In genomic region chr3:197675568-197675860, GRCh38 we compare ENCODE assay signal across 22 cellular contexts.
"Had no signal": no experiment of that assay in that cellular context is flagged by ENCODE, and none has a peak within 500 bp of the region (broad histone marks: within the 10 kb centered on the region; RNA-seq: fewer than 3 reads in every experiment).

No MANE protein-coding gene starts in this region.

- H3K27me3 ChIP-seq: esophagus muscularis mucosa, gastrocnemius medialis, sigmoid colon, thyroid gland had no signal

- H3K4me1 ChIP-seq: gastrocnemius medialis, sigmoid colon had no signal

- DNase-seq: activated CD4-positive, alpha-beta T cell treated with anti-CD3 and anti-CD28 coated beads, Interleukin-2, amount 10 ng/mL, durations not matched to agents 7 days and 5 days; activated CD4-positive, CD25-positive, alpha-beta regulatory T cell treated with anti-CD3 and anti-CD28 coated beads, Interleukin-2, amount 50 U/mL, for 72 hours; activated CD8-positive, alpha-beta memory T cell treated with anti-CD3 and anti-CD28 coated beads, Interleukin-2, amount 10 ng/mL, durations not matched to agents 7 days and 5 days; activated CD8-positive, alpha-beta T cell treated with anti-CD3 and anti-CD28 coated beads for 36 hours; activated effector memory CD4-positive, alpha-beta T cell treated with Interleukin-2 at 50 U/mL for 16 hours; effector memory CD4-positive, alpha-beta T cell; gastrocnemius medialis; hypothalamus; mesenchymal stem cell; occipital lobe; sigmoid colon; stimulated activated CD4-positive, alpha-beta T cell treated with anti-CD3 and anti-CD28 coated beads, Interleukin-15, amount 100 ng/mL, for 24 hours; stimulated activated naive CD4-positive, alpha-beta T cell treated with Interleukin-2 at 50 U/mL for 16 hours; thyroid gland had no signal

- ATAC-seq: activated CD8-positive, alpha-beta memory T cell treated with anti-CD3 and anti-CD28 coated beads, Interleukin-2, amount 10 ng/mL, durations not matched to agents 7 days and 5 days; activated CD8-positive, alpha-beta T cell treated with anti-CD3 and anti-CD28 coated beads for 36 hours; gastrocnemius medialis; SK-N-SH treated with all-trans-retinoic acid at 6 μM for 48 hours had no signal

- H3K4me3 ChIP-seq: esophagus muscularis mucosa, gastrocnemius medialis, sigmoid colon, smooth muscle cell, thyroid gland had no signal

- H3K4me2 ChIP-seq: smooth muscle cell had no signal

- H3K4me3 Mint-ChIP-seq: activated CD4-positive, alpha-beta T cell treated with anti-CD3 and anti-CD28 coated beads, Interleukin-2, amount 10 ng/mL, durations not matched to agents 7 days and 5 days; activated CD8-positive, alpha-beta memory T cell treated with anti-CD3 and anti-CD28 coated beads, Interleukin-2, amount 10 ng/mL, durations not matched to agents 7 days and 5 days; activated CD8-positive, alpha-beta T cell treated with anti-CD3 and anti-CD28 coated beads for 36 hours; activated naive CD4-positive, alpha-beta T cell treated with anti-CD3 and anti-CD28 coated beads, Interleukin-2, amount 50 U/mL, for 24 hours; brain; neural crest cell; T-helper 2 cell treated with Interferon-gamma antibody and Interleukin-4, amounts not matched to agents 5 μg/mL and 100 μg/mL, for 36 hours had no signal

- H3K4me1 Mint-ChIP-seq: activated CD4-positive, alpha-beta T cell treated with anti-CD3 and anti-CD28 coated beads, Interleukin-2, amount 10 ng/mL, durations not matched to agents 7 days and 5 days; activated CD8-positive, alpha-beta memory T cell treated with anti-CD3 and anti-CD28 coated beads, Interleukin-2, amount 10 ng/mL, durations not matched to agents 7 days and 5 days; activated naive CD4-positive, alpha-beta T cell treated with anti-CD3 and anti-CD28 coated beads, Interleukin-2, amount 50 U/mL, for 24 hours; brain; neural crest cell had no signal

- H3K27ac Mint-ChIP-seq: activated CD4-positive, alpha-beta T cell treated with anti-CD3 and anti-CD28 coated beads, Interleukin-2, amount 10 ng/mL, durations not matched to agents 7 days and 5 days; activated CD8-positive, alpha-beta memory T cell treated with anti-CD3 and anti-CD28 coated beads, Interleukin-2, amount 10 ng/mL, durations not matched to agents 7 days and 5 days; activated CD8-positive, alpha-beta T cell treated with anti-CD3 and anti-CD28 coated beads for 36 hours; activated naive CD4-positive, alpha-beta T cell treated with anti-CD3 and anti-CD28 coated beads, Interleukin-2, amount 50 U/mL, for 24 hours; T-helper 2 cell treated with Interferon-gamma antibody and Interleukin-4, amounts not matched to agents 5 μg/mL and 100 μg/mL, for 36 hours had no signal

- H3K27me3 Mint-ChIP-seq: activated CD4-positive, alpha-beta T cell treated with anti-CD3 and anti-CD28 coated beads, Interleukin-2, amount 10 ng/mL, durations not matched to agents 7 days and 5 days; activated CD8-positive, alpha-beta memory T cell treated with anti-CD3 and anti-CD28 coated beads, Interleukin-2, amount 10 ng/mL, durations not matched to agents 7 days and 5 days; activated CD8-positive, alpha-beta T cell treated with anti-CD3 and anti-CD28 coated beads for 36 hours; activated naive CD4-positive, alpha-beta T cell treated with anti-CD3 and anti-CD28 coated beads, Interleukin-2, amount 50 U/mL, for 24 hours; brain had no signal

- H3K27ac ChIP-seq: esophagus muscularis mucosa, gastrocnemius medialis, sigmoid colon, thyroid gland, VCaP had no signal

- H3K9me3 ChIP-seq: esophagus muscularis mucosa, gastrocnemius medialis, sigmoid colon, thyroid gland had no signal

- H3K9me3 Mint-ChIP-seq: activated naive CD4-positive, alpha-beta T cell treated with anti-CD3 and anti-CD28 coated beads, Interleukin-2, amount 50 U/mL, for 24 hours; brain had no signal
